ENCODE assay signal across 8 cellular contexts in the genomic region with DNA sequence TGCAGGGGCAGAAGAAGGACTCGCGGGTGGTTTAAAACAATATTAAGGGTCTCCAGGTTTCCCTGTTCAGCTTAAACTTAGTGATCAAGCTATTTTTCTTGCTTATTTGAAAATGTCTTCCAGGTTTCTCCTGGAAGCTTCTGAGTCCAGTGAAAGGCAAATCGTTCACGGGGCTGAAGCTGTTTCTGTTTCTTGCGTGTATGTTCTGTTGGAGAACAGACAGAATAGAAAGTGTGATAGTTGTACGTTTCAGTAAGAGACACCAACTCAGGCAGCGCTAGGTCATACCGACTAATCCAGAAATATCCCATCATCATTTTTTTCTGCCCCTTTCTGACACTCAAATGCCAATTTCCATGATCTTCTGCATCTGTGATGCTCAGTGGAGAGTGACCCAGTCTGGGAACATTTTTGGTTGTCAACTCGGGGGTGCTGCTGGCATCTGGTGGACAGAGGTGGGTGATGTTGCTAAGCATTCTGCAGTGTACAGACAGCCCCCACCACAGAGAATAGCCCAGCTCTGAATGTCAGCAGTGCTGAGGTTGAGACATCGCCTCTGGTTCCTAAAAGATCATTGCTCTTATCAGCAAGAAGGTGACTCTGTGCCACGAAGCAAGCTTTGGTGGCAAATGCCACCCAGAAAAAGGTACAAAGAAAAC. TPM values are rescaled to one million over a fixed set of nuclear protein-coding genes. Genes with fewer than 3 reads are reported as not detected.
A peak's percentile ranks its signal among the peaks of the same experiment; 100 is the strongest.
DNase-seq lines count a peak whose midpoint lies in the region; ATAC-seq and TF ChIP-seq lines count a peak whose summit lies in the region.

No MANE protein-coding gene starts in this region.

- peak overlapping the region; percentile 38 for H3K27ac ChIP-seq in SJSA1

- H3K27me3 ChIP-seq in SJSA1 (replicated peaks): peaks cover 3% of the 10 kb centered on the region; the same call in 1 of the 2 replicates

- TF ChIP-seq CTCF in GM10248 (IDR thresholded peaks at IDR 0.05; ENCODE audit: control extremely low read depth, extremely low read depth, low read depth, missing control alignments): peak; percentile 12

- no peak for DNase-seq in GM10248 (ENCODE audit: extremely low spot score)
- peak; percentile 62 to 66 for DNase-seq in SJSA1 (ENCODE audit: low read depth in 1 of 2, low spot score in 2 of 2)
- DNase-seq in central memory CD8-positive, alpha-beta T cell (ENCODE audit: low spot score in 2 of 2): peak; percentile 61 to 73
- peak; percentile 7 for DNase-seq in pons (ENCODE audit: low spot score)
- DNase-seq in iPS-NIHi7 (ENCODE audit: extremely low spot score): no peak
- no peak for DNase-seq in SIG-M5 (lab: John Stamatoyannopoulos, UW)

- peak overlapping the region; percentile 14; the same call in 1 of the 2 replicates for H3K4me3 ChIP-seq in SJSA1

- H3K36me3 ChIP-seq in SJSA1: peaks cover 59% of the 10 kb centered on the region

- H3K27me3 Mint-ChIP-seq in central memory CD8-positive, alpha-beta T cell: peaks cover 10% of the 10 kb centered on the region

- H3K9me3 ChIP-seq in SJSA1 (replicated peaks): peaks cover 5% of the 10 kb centered on the region; the same call in 1 of the 2 replicates

- POLR2A ChIA-PET in GM10248 (lab: Yijun Ruan, JAX): no interaction called here

- peaks cover 58% of the 10 kb centered on the region for H3K4me1 ChIP-seq in SJSA1 (replicated peaks)

- peaks cover 52% of the 10 kb centered on the region for H3K4me1 Mint-ChIP-seq in central memory CD8-positive, alpha-beta T cell

- H3K27ac Mint-ChIP-seq in central memory CD8-positive, alpha-beta T cell (ENCODE audit: low read depth): peak overlapping the region; percentile 100

- peak; percentile 13 for ATAC-seq in central memory CD8-positive, alpha-beta T cell (replicated peaks; ENCODE audit: extremely low read depth, poor library complexity, severe bottlenecking)
- ATAC-seq in HG02981 (IDR thresholded peaks at IDR 0.05; ENCODE audit: unreplicated experiment) (no peak), HG03469 (IDR thresholded peaks at IDR 0.05; ENCODE audit: unreplicated experiment) (no peak)

- peak overlapping the region; percentile 99 for H3K4me3 Mint-ChIP-seq in central memory CD8-positive, alpha-beta T cell

- CTCF ChIA-PET in GM10248 (lab: Yijun Ruan, JAX): interaction anchor here (1.2 to 2.3 kb wide), 5 partner anchors 10 to 82 kb away, joined by 3 to 10 read pairs (median 4); no protein-coding TSS in a partner anchor

- no peaks in the 10 kb centered on the region for H3K9me3 Mint-ChIP-seq in central memory CD8-positive, alpha-beta T cell

- peaks cover 74% of the 10 kb centered on the region for H3K36me3 Mint-ChIP-seq in central memory CD8-positive, alpha-beta T cell (ENCODE audit: insufficient read depth)

RNA-seq across cellular contexts. Expression of a gene that starts 4.3 kb away (rescaled TPM):
- total RNA-seq in SJSA1 (2014; rRNA removed; shearing (Covaris generic)): 12.6 and 15.2 TPM in 2 replicates

Comparison
In these comparisons a context has a peak if more than half of its experiments do, and no peak if none do; other contexts are left out.
1. DNase-seq: peak in SJSA1 (2 of 2), central memory CD8-positive, alpha-beta T cell (2 of 2) and pons (single experiment); none in GM10248 (single experiment), iPS-NIHi7 (single experiment) and SIG-M5 (single experiment).